Comparison of ENCODE assay signal across 31 cellular contexts in genomic region chr12:121724930-121725329, GRCh38. TPM values are rescaled to one million over a fixed set of nuclear protein-coding genes. Genes with fewer than 3 reads are reported as not detected.
"Had no signal": no experiment of that assay in that cellular context is flagged by ENCODE, and none has a peak within 500 bp of the region (broad histone marks: within the 10 kb centered on the region; RNA-seq: fewer than 3 reads in every experiment).

No MANE protein-coding gene starts in this region.

- H3K9me3 Mint-ChIP-seq: activated CD4-positive, alpha-beta memory T cell treated with anti-CD3 and anti-CD28 coated beads, Interleukin-2, amount 10 ng/mL, durations not matched to agents 7 days and 5 days; activated naive CD4-positive, alpha-beta T cell treated with anti-CD3 and anti-CD28 coated beads, Interleukin-2, amount 10 ng/mL, durations not matched to agents 7 days and 5 days; activated naive CD8-positive, alpha-beta T cell treated with anti-CD3 and anti-CD28 coated beads for 36 hours; activated T-helper 17 cell treated with anti-CD3 and anti-CD28 coated beads, Interleukin-2, amount 50 U/mL, for 72 hours had no signal

- H3K4me1 Mint-ChIP-seq: activated CD4-positive, alpha-beta memory T cell treated with anti-CD3 and anti-CD28 coated beads, Interleukin-2, amount 10 ng/mL, durations not matched to agents 7 days and 5 days; activated CD4-positive, alpha-beta T cell treated with anti-CD3 and anti-CD28 coated beads for 36 hours; activated naive CD4-positive, alpha-beta T cell treated with anti-CD3 and anti-CD28 coated beads, Interleukin-2, amount 10 ng/mL, durations not matched to agents 7 days and 5 days; activated T-helper 17 cell treated with anti-CD3 and anti-CD28 coated beads, Interleukin-2, amount 50 U/mL, for 72 hours had no signal

- H3K9ac ChIP-seq: SK-N-SH had no signal

- DNase-seq: activated CD4-positive, alpha-beta memory T cell treated with anti-CD3 and anti-CD28 coated beads, Interleukin-2, amount 10 ng/mL, durations not matched to agents 7 days and 5 days; activated CD4-positive, alpha-beta T cell treated with anti-CD3 and anti-CD28 coated beads for 36 hours; activated CD4-positive, alpha-beta T cell treated with anti-CD3 and anti-CD28 coated beads, Interleukin-2, amount 50 U/mL, for 1 hour; activated gamma-delta T cell treated with Interleukin-2 at 50 U/mL for 16 hours; activated naive CD4-positive, alpha-beta T cell treated with anti-CD3 and anti-CD28 coated beads, Interleukin-2, amount 10 ng/mL, durations not matched to agents 7 days and 5 days; activated naive CD8-positive, alpha-beta T cell treated with anti-CD3 and anti-CD28 coated beads for 36 hours; activated T-cell treated with anti-CD3 and anti-CD28 coated beads for 4 hours; activated T-cell treated with anti-CD3 and anti-CD28 coated beads, Interleukin-2, amount 50 U/mL, for 48 hours; body of pancreas; central memory CD4-positive, alpha-beta T cell; Karpas-422; MV-4-11; NCI-H1092 treated with DMSO at 0.1 percent for 48 hours; NCI-H1436 treated with DMSO at 0.1 percent for 48 hours; NCI-H187; NCI-H2081; NCI-H2171 treated with DMSO at 0.1 percent for 48 hours; NCI-H226; NCI-H510A; NCI-H526 treated with DMSO at 0.1 percent for 48 hours; NK-92 treated with Interleukin-12 subunit alpha and Interleukin-12 subunit beta, amount 100 ng/mL, for 24 hours; OCI-M1; RPMI8226; SK-N-SH; T-helper 1 cell; WERI-Rb-1 had no signal

- H3K27ac ChIP-seq: body of pancreas, WERI-Rb-1 had no signal

- H3K9me3 ChIP-seq: body of pancreas, SK-N-SH had no signal

- FAIRE-seq: bronchial epithelial cell, K562 had no signal

- H3K4me3 ChIP-seq: body of pancreas, K562 had no signal

- H3K27ac Mint-ChIP-seq: activated CD4-positive, alpha-beta memory T cell treated with anti-CD3 and anti-CD28 coated beads, Interleukin-2, amount 10 ng/mL, durations not matched to agents 7 days and 5 days; activated CD4-positive, alpha-beta T cell treated with anti-CD3 and anti-CD28 coated beads for 36 hours; activated naive CD4-positive, alpha-beta T cell treated with anti-CD3 and anti-CD28 coated beads, Interleukin-2, amount 10 ng/mL, durations not matched to agents 7 days and 5 days; activated naive CD8-positive, alpha-beta T cell treated with anti-CD3 and anti-CD28 coated beads for 36 hours; activated T-helper 17 cell treated with anti-CD3 and anti-CD28 coated beads, Interleukin-2, amount 50 U/mL, for 72 hours had no signal

- ATAC-seq: activated CD4-positive, alpha-beta T cell treated with anti-CD3 and anti-CD28 coated beads for 36 hours; activated T-helper 17 cell treated with anti-CD3 and anti-CD28 coated beads, Interleukin-2, amount 50 U/mL, for 72 hours; body of pancreas; K562; Panc1; Right ventricle myocardium inferior had no signal

- H3K4me2 ChIP-seq: SK-N-SH had no signal

- H3K27me3 Mint-ChIP-seq: activated CD4-positive, alpha-beta memory T cell treated with anti-CD3 and anti-CD28 coated beads, Interleukin-2, amount 10 ng/mL, durations not matched to agents 7 days and 5 days; activated CD4-positive, alpha-beta T cell treated with anti-CD3 and anti-CD28 coated beads for 36 hours; activated naive CD4-positive, alpha-beta T cell treated with anti-CD3 and anti-CD28 coated beads, Interleukin-2, amount 10 ng/mL, durations not matched to agents 7 days and 5 days; activated naive CD8-positive, alpha-beta T cell treated with anti-CD3 and anti-CD28 coated beads for 36 hours; activated T-helper 17 cell treated with anti-CD3 and anti-CD28 coated beads, Interleukin-2, amount 50 U/mL, for 72 hours had no signal

- H3K4me3 Mint-ChIP-seq: activated CD4-positive, alpha-beta memory T cell treated with anti-CD3 and anti-CD28 coated beads, Interleukin-2, amount 10 ng/mL, durations not matched to agents 7 days and 5 days; activated CD4-positive, alpha-beta T cell treated with anti-CD3 and anti-CD28 coated beads for 36 hours; activated naive CD4-positive, alpha-beta T cell treated with anti-CD3 and anti-CD28 coated beads, Interleukin-2, amount 10 ng/mL, durations not matched to agents 7 days and 5 days; activated naive CD8-positive, alpha-beta T cell treated with anti-CD3 and anti-CD28 coated beads for 36 hours; activated T-helper 17 cell treated with anti-CD3 and anti-CD28 coated beads, Interleukin-2, amount 50 U/mL, for 72 hours had no signal

- H3K27me3 ChIP-seq: body of pancreas had no signal

- H3K4me1 ChIP-seq: body of pancreas had no signal

RNA-seq across cellular contexts. Expression of gene MORN3, which starts 55.5 kb away (rescaled TPM):
- total RNA-seq: body of pancreas had no signal
